ENCODE assay signal across 8 cellular contexts in genomic region chr11:9574806-9575530, GRCh38. TPM values are rescaled to one million over a fixed set of nuclear protein-coding genes. Genes with fewer than 3 reads are reported as not detected.
DNase-seq lines count a peak whose midpoint lies in the region; ATAC-seq, FAIRE-seq and TF ChIP-seq lines count a peak whose summit lies in the region.

No MANE protein-coding gene starts in this region.

- DNase-seq in AG08396 (ENCODE audit: low spot score): peak; percentile 74
- peak; percentile 43 for DNase-seq in GM12865 (ENCODE audit: low read depth)
- DNase-seq in NCI-H345 (lab: John Stamatoyannopoulos, UW): peak; percentile 59
- DNase-seq in activated T-cell treated with anti-CD3 and anti-CD28 coated beads, Interleukin-2, amount 50 U/mL, for 48 hours: peak; percentile 30 to 41
- DNase-seq in foreskin fibroblast: peak; percentile 82 to 92
- DNase-seq in neural crest cell (ENCODE audit: low read depth, low spot score): peak; percentile 34
- DNase-seq in frontal cortex (ENCODE audit: low spot score in 2 of 2): no peak

- no peaks in the 10 kb centered on the region for H3K27me3 Mint-ChIP-seq in neural crest cell (ENCODE audit: low read depth)

- FAIRE-seq in frontal cortex (lab: Jason Lieb, UNC): no peak

- TF ChIP-seq CTCF in GM12865 (IDR thresholded peaks at IDR 0.05; ENCODE audit: insufficient read depth, low read depth, low read length, missing control alignments): no peak
- TF ChIP-seq CTCF in foreskin fibroblast (IDR thresholded peaks at IDR 0.05; ENCODE audit: low read depth, low read length): no peak
- no peak for TF ChIP-seq CTCF in neural crest cell (conservative IDR thresholded peaks at IDR 0.05)

- H3K4me3 ChIP-seq in GM12865 (ENCODE audit: low read depth, low read length): peak overlapping the region; percentile 97
- peak overlapping the region; percentile 79 to 83 for H3K4me3 ChIP-seq in foreskin fibroblast (ENCODE audit: low read depth in 1 of 2, low read length in 2 of 2)

- peaks cover 50% of the 10 kb centered on the region for H3K4me1 Mint-ChIP-seq in neural crest cell

- no peak for ATAC-seq in GM18511 (IDR thresholded peaks at IDR 0.05; ENCODE audit: unreplicated experiment)

- H3K4me3 Mint-ChIP-seq in neural crest cell: peak overlapping the region; percentile 93

- H3K27ac Mint-ChIP-seq in neural crest cell (ENCODE audit: unreplicated experiment): peak overlapping the region; percentile 96

- peaks cover 26% of the 10 kb centered on the region for H3K36me3 Mint-ChIP-seq in neural crest cell (ENCODE audit: low read depth)

- no peaks in the 10 kb centered on the region for H3K9me3 Mint-ChIP-seq in neural crest cell

RNA-seq across cellular contexts. Expression of gene WEE1, which starts 1.5 kb away (rescaled TPM):
- total RNA-seq in neural crest cell: 66.6 and 71.8 TPM in 2 replicates
- 11.0 TPM for total RNA-seq in frontal cortex

Comparison
In these comparisons a context has a peak if more than half of its experiments do, and no peak if none do; other contexts are left out.
1. DNase-seq: peak in AG08396 (single experiment), GM12865 (single experiment), NCI-H345 (single experiment), activated T-cell treated with anti-CD3 and anti-CD28 coated beads, Interleukin-2, amount 50 U/mL, for 48 hours (2 of 2), foreskin fibroblast (2 of 2) and neural crest cell (single experiment); none in frontal cortex (0 of 2).